21 cellular contexts compared by ENCODE assay signal in the genomic region with DNA sequence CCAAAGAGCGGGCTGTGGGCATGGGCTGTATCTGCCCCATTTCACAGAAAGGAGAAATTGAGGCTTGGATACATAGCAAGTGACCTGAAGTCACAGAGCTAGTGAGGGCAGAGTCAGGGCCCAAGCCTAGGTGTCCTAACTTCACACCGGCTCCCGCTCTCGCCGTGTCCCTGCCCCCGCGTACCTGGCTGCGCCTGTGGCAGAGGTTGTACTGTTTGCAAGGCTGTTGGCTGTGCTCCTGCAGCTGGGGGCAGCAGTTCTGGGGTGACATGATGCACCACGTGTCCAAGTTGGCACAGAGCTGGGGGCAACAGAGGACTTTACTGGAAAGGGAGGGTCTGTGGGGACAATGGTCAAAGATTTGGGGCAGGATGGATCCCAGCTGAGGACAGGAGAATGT. TPM values are rescaled to one million over a fixed set of nuclear protein-coding genes. Genes with fewer than 3 reads are reported as not detected.
DNase-seq lines count a peak whose midpoint lies in the region; ATAC-seq lines count a peak whose summit lies in the region.
"Had no signal": no experiment of that assay in that cellular context is flagged by ENCODE, and none has a peak within 500 bp of the region (broad histone marks: within the 10 kb centered on the region; RNA-seq: fewer than 3 reads in every experiment).

No MANE protein-coding gene starts in this region.

- H4K91ac ChIP-seq in neuronal stem cell (ENCODE audit: low read depth, low read length, poor library complexity), result no peak overlapping the region

- peaks cover 0 to 30% (median 2%) of the 10 kb centered on the region in 3 experiments for H3K27me3 ChIP-seq in neuronal stem cell (ENCODE audit: control insufficient read depth in 3 of 3, insufficient read depth in 3 of 3, low read depth in 1 of 3, low read length in 3 of 3)

- no peaks in the 10 kb centered on the region for H3K9me3 ChIP-seq in neuronal stem cell (replicated peaks in 1 of 2; ENCODE audit: control insufficient read depth in 2 of 2, insufficient read depth in 1 of 2, low read depth in 1 of 2, low read length in 2 of 2)

- peaks cover 4 to 5% of the 10 kb centered on the region in 2 donors for H3K4me1 ChIP-seq in neuronal stem cell (ENCODE audit: control insufficient read depth in 2 of 2, insufficient read depth in 1 of 2, low read depth in 1 of 2, low read length in 2 of 2)

- POLR2A ChIA-PET in T-cell (lab: Charles Lee), result no interaction called here

- H3K4me1 Mint-ChIP-seq in activated naive CD8-positive, alpha-beta T cell (ENCODE audit: low read depth), result peaks cover 35% of the 10 kb centered on the region
- peaks cover 32% of the 10 kb centered on the region for H3K4me1 Mint-ChIP-seq in activated naive CD8-positive, alpha-beta T cell treated with anti-CD3 and anti-CD28 coated beads, Interleukin-2, amount 50 U/mL, for 24 hours
- H3K4me1 Mint-ChIP-seq in T-cell, result peaks cover 32 to 52% (median 38%) of the 10 kb centered on the region in 3 donors

- H3K14ac ChIP-seq in neuronal stem cell (ENCODE audit: low read length), result no peak overlapping the region

- H4K8ac ChIP-seq in neuronal stem cell (ENCODE audit: low read depth, low read length), result no peak overlapping the region

- peaks cover 3 to 14% of the 10 kb centered on the region in 2 donors for H3K36me3 ChIP-seq in neuronal stem cell (replicated peaks in 1 of 2; ENCODE audit: control insufficient read depth in 2 of 2, insufficient read depth in 2 of 2, low read length in 2 of 2)

- peak overlapping the region; percentile 73 for H3K27ac Mint-ChIP-seq in activated naive CD8-positive, alpha-beta T cell
- H3K27ac Mint-ChIP-seq in activated naive CD8-positive, alpha-beta T cell treated with anti-CD3 and anti-CD28 coated beads, Interleukin-2, amount 50 U/mL, for 24 hours, result no peak overlapping the region
- H3K27ac Mint-ChIP-seq in T-cell, result peak overlapping the region; percentile 16 to 39

- H3K18ac ChIP-seq in neuronal stem cell (ENCODE audit: low read length), result no peak overlapping the region

- no peak overlapping the region for H2BK15ac ChIP-seq in neuronal stem cell (ENCODE audit: low read length)

- H3K4me3 ChIP-seq in neuronal stem cell (ENCODE audit: low read length in 2 of 2), result no peak overlapping the region
- H3K4me3 ChIP-seq: GM23248 had no signal

- H3K4me2 ChIP-seq in neuronal stem cell (ENCODE audit: insufficient read depth, low read length, poor library complexity, severe bottlenecking), result no peak overlapping the region

- no peak overlapping the region for H3K4me3 Mint-ChIP-seq in activated naive CD8-positive, alpha-beta T cell
- H3K4me3 Mint-ChIP-seq in activated naive CD8-positive, alpha-beta T cell treated with anti-CD3 and anti-CD28 coated beads, Interleukin-2, amount 50 U/mL, for 24 hours, result no peak overlapping the region
- peak overlapping the region in 1 of 3 donors; percentile 88 for H3K4me3 Mint-ChIP-seq in T-cell

- no CpG with 5 or more reads among the region's 9 CpGs for WGBS in neuronal stem cell (ENCODE audit: extremely low coverage in 2 of 2, insufficient read length in 2 of 2, insufficient replicate concordance in 1 of 2), 2 donors

- H2BK5ac ChIP-seq in neuronal stem cell (ENCODE audit: low read length), result peak overlapping the region; percentile 19

- H2BK120ac ChIP-seq in neuronal stem cell (ENCODE audit: low read depth, low read length), result no peak overlapping the region

- H3K9me3 Mint-ChIP-seq in activated naive CD8-positive, alpha-beta T cell (ENCODE audit: low read depth), result no peaks in the 10 kb centered on the region
- H3K9me3 Mint-ChIP-seq in activated naive CD8-positive, alpha-beta T cell treated with anti-CD3 and anti-CD28 coated beads, Interleukin-2, amount 50 U/mL, for 24 hours, result no peaks in the 10 kb centered on the region
- H3K9me3 Mint-ChIP-seq in T-cell, result no peaks in the 10 kb centered on the region

- peaks cover 2% of the 10 kb centered on the region for H3K36me3 Mint-ChIP-seq in activated naive CD8-positive, alpha-beta T cell
- H3K36me3 Mint-ChIP-seq in activated naive CD8-positive, alpha-beta T cell treated with anti-CD3 and anti-CD28 coated beads, Interleukin-2, amount 50 U/mL, for 24 hours (ENCODE audit: low read depth), result no peaks in the 10 kb centered on the region
- H3K36me3 Mint-ChIP-seq in T-cell, result peaks cover 23% of the 10 kb centered on the region

- no peak overlapping the region for H3K27ac ChIP-seq in neuronal stem cell (replicated peaks; ENCODE audit: low read length)
- H3K27ac ChIP-seq: GM23248, KMS-11 had no signal

- peaks cover 2% of the 10 kb centered on the region for H3K79me1 ChIP-seq in neuronal stem cell (ENCODE audit: low read depth, low read length)

- no peak overlapping the region for H3K23ac ChIP-seq in neuronal stem cell (ENCODE audit: low read depth, low read length, poor library complexity)

- H3K9ac ChIP-seq in neuronal stem cell (ENCODE audit: low read depth, low read length, poor library complexity), result no peak overlapping the region
- H3K9ac ChIP-seq: GM23248, KMS-11 had no signal

- no peak overlapping the region for H2AFZ ChIP-seq in neuronal stem cell (ENCODE audit: low read length)
- H2AFZ ChIP-seq: GM23248 had no signal

- CTCF ChIA-PET in T-cell (lab: Charles Lee), result interaction anchor here in 1 of 2 donors (1.1 kb wide), 1 partner anchor 84 kb away, joined by 3 read pairs; no protein-coding TSS in a partner anchor

- ATAC-seq in activated naive CD8-positive, alpha-beta T cell treated with anti-CD3 and anti-CD28 coated beads, Interleukin-2, amount 50 U/mL, for 24 hours, result no peak
- no peak for ATAC-seq in T-cell (replicated peaks in 1 of 4)
- peak; percentile 36 for ATAC-seq in left lobe of liver
- no peak for ATAC-seq in GM18870 (IDR thresholded peaks at IDR 0.05; ENCODE audit: unreplicated experiment)
- ATAC-seq in HG02970 (IDR thresholded peaks at IDR 0.05; ENCODE audit: low FRiP score, unreplicated experiment), result no peak

- DNase-seq in activated naive CD8-positive, alpha-beta T cell treated with anti-CD3 and anti-CD28 coated beads, Interleukin-2, amount 50 U/mL, for 24 hours, result no peak
- no peak for DNase-seq in T-cell
- DNase-seq in left lobe of liver (ENCODE audit: low spot score), result peak; percentile 80
- no peak for DNase-seq in neuronal stem cell (ENCODE audit: low spot score)
- no peak for DNase-seq in hippocampal formation (lab: John Stamatoyannopoulos, UW)
- DNase-seq: ACHN; C1 segment of cervical spinal cord; GM23248; NCI-H1417; NCI-H187; NCI-H2107; NCI-H510A; NCI-H748 treated with DMSO at 0.1 percent for 48 hours; NK-92 treated with Interleukin-12 subunit alpha and Interleukin-12 subunit beta, amount 100 ng/mL, for 24 hours; Right ventricle myocardium superior had no signal

- H3K27me3 Mint-ChIP-seq in activated naive CD8-positive, alpha-beta T cell, result no peaks in the 10 kb centered on the region
- H3K27me3 Mint-ChIP-seq in activated naive CD8-positive, alpha-beta T cell treated with anti-CD3 and anti-CD28 coated beads, Interleukin-2, amount 50 U/mL, for 24 hours, result no peaks in the 10 kb centered on the region
- H3K27me3 Mint-ChIP-seq in T-cell, result no peaks in the 10 kb centered on the region

- H3K4ac ChIP-seq in neuronal stem cell (ENCODE audit: low read length), result no peak overlapping the region

- H2BK12ac ChIP-seq in neuronal stem cell (ENCODE audit: low read length), result no peak overlapping the region

- H2AK5ac ChIP-seq in neuronal stem cell (ENCODE audit: low read depth, low read length), result no peak overlapping the region

RNA-seq across cellular contexts. Expression of a gene that starts 3.4 kb away (rescaled TPM):
- total RNA-seq in T-cell (10 to 100 TPM; 38.2 to 63.0 (median 41.7) TPM), left lobe of liver (30.3 TPM)
- polyA plus RNA-seq in neuronal stem cell (2013, experiment 1 of 2), result 0.21 TPM
- 0.14 TPM for polyA plus RNA-seq in neuronal stem cell (2013, experiment 2 of 2)

RNA-seq across cellular contexts. Expression of a gene that starts 10.8 kb away (rescaled TPM):
- 1 to 10 TPM in 1 of 5 donors, under 1 TPM in 4; 0.16 to 1.0 (median 0.46) TPM for total RNA-seq in T-cell
- 0.13 TPM for total RNA-seq in left lobe of liver
- 4.2 TPM for polyA plus RNA-seq in neuronal stem cell (2013, experiment 1 of 2)
- polyA plus RNA-seq in neuronal stem cell (2013, experiment 2 of 2), result 4.2 TPM
- total RNA-seq: GM23248, M059J had no signal
- polyA plus RNA-seq: GM23248 had no signal

RNA-seq across cellular contexts. Expression of a gene that starts 12.1 kb away (rescaled TPM):
- 10 to 100 TPM; 41.1 to 75.5 (median 61.1) TPM for total RNA-seq in T-cell
- total RNA-seq in left lobe of liver, result 30.8 TPM
- 28.4 TPM for polyA plus RNA-seq in neuronal stem cell (2013, experiment 1 of 2)
- 27.4 TPM for polyA plus RNA-seq in neuronal stem cell (2013, experiment 2 of 2)

RNA-seq across cellular contexts. Expression of a gene that starts 13.5 kb away (rescaled TPM):
- total RNA-seq in T-cell, result under 1 TPM in 2 of 5 donors, not detected in 3; 0.13 to 0.18 TPM
- 1.1 TPM for total RNA-seq in left lobe of liver
- 0.15 TPM for polyA plus RNA-seq in neuronal stem cell (2013, experiment 1 of 2)
- polyA plus RNA-seq in neuronal stem cell (2013, experiment 2 of 2), result 0.08 TPM
- total RNA-seq: GM23248, HT-29, M059J had no signal

RNA-seq across cellular contexts. Expression of a gene that starts 45.7 kb away (rescaled TPM):
- total RNA-seq in T-cell (10 to 100 TPM; 72.3 to 85.9 (median 79.3) TPM), left lobe of liver (56.3 TPM)
- polyA plus RNA-seq in neuronal stem cell (2013, experiment 1 of 2), result 73.5 TPM
- polyA plus RNA-seq in neuronal stem cell (2013, experiment 2 of 2), result 73.6 TPM
